16 cellular contexts compared by ENCODE assay signal in the genomic region with DNA sequence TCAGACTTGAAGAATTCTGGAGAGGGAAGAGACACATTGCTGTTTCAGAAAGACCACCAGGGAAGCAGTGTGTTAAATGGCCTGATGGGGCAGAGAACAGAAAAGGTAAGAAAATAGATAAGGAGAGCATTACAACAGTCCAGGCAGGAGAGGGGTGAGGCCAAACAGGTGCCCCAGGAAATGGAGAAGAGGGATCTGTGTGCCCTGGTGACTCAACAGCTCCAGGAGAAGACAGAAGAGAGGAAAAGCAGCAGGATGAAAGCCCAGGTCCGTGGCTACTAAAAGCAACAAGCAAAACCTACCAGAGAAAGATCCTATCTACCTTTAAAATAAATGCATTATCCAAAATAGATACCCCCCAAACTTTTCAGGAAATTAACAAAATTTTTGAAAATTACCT. TPM values are rescaled to one million over a fixed set of nuclear protein-coding genes. Genes with fewer than 3 reads are reported as not detected.
DNase-seq lines count a peak whose midpoint lies in the region; ATAC-seq, FAIRE-seq and TF ChIP-seq lines count a peak whose summit lies in the region.
"Had no signal": no experiment of that assay in that cellular context is flagged by ENCODE, and none has a peak within 500 bp of the region (broad histone marks: within the 10 kb centered on the region; RNA-seq: fewer than 3 reads in every experiment).

No MANE protein-coding gene starts in this region.

- H3K4me3 Mint-ChIP-seq in CD4-positive, CD25-positive, alpha-beta regulatory T cell = no peak overlapping the region
- H3K4me3 Mint-ChIP-seq: activated CD4-positive, alpha-beta T cell treated with anti-CD3 and anti-CD28 coated beads, Interleukin-2, amount 10 ng/mL, durations not matched to agents 7 days and 5 days; activated naive CD8-positive, alpha-beta T cell treated with anti-CD3 and anti-CD28 coated beads, Interleukin-2, amount 10 ng/mL, durations not matched to agents 7 days and 5 days; H9; T-cell had no signal

- POLR2A ChIA-PET in IMR-90 (lab: Charles Lee; ENCODE audit: unreplicated experiment) = no interaction called here

- peaks cover 74% of the 10 kb centered on the region for H4K20me1 ChIP-seq in IMR-90 (ENCODE audit: insufficient read depth, low read length)

- 0 out of 2 replicates have a peak overlapping the region, but pooled peaks have one; percentile 36 for H2AK5ac ChIP-seq in IMR-90 (ENCODE audit: low read depth, low read length)

- no peak overlapping the region for H3K14ac ChIP-seq in IMR-90 (replicated peaks; ENCODE audit: low read depth, low read length)

- no peaks in the 10 kb centered on the region for H3K36me3 ChIP-seq in CD4-positive, CD25-positive, alpha-beta regulatory T cell (ENCODE audit: control insufficient read depth, insufficient read depth, low read length)
- no peaks in the 10 kb centered on the region for H3K36me3 ChIP-seq in IMR-90 (ENCODE audit: control insufficient read depth, insufficient read depth, low read length)
- H3K36me3 ChIP-seq in bronchial epithelial cell (ENCODE audit: control insufficient read depth, insufficient read depth, low read length) = no peaks in the 10 kb centered on the region
- H3K36me3 ChIP-seq in psoas muscle (ENCODE audit: insufficient read depth in 1 of 2, low read depth in 1 of 2) = no peaks in the 10 kb centered on the region
- no peaks in the 10 kb centered on the region for H3K36me3 ChIP-seq in uterus

- dilution Hi-C loops in IMR-90 (cut with HindIII; ENCODE audit: low sequenced_read_pairs, unreplicated experiment) = no loop called here

- intact Hi-C loops in IMR-90 (cut with micrococcal nuclease) = no loop called here
- intact Hi-C loops in psoas muscle (cut with DNase I) = no loop called here
- intact Hi-C loops in uterus (cut with DNase I; ENCODE audit: low total_unique reads) = no loop called here

- FAIRE-seq in bronchial epithelial cell (lab: Jason Lieb, UNC) = no peak
- FAIRE-seq: colon had no signal

- H3K9ac ChIP-seq in IMR-90 (ENCODE audit: low read depth, low read length) = no peak overlapping the region

- in situ Hi-C loops in IMR-90 (cut with MboI; ENCODE audit: low sequenced_read_pairs) = no loop called here

- no peak for DNase-seq in CD4-positive, CD25-positive, alpha-beta regulatory T cell
- DNase-seq in IMR-90 = no peak
- peak; percentile 36 for DNase-seq in bronchial epithelial cell (ENCODE audit: low read depth)
- no peak for DNase-seq in psoas muscle
- no peak for DNase-seq in uterus
- no peak for DNase-seq in dermis blood vessel endothelial cell
- DNase-seq in AG08396 (ENCODE audit: low spot score) = no peak
- DNase-seq in NCI-H748 treated with DMSO at 0.1 percent for 48 hours (lab: John Stamatoyannopoulos, UW) = no peak
- DNase-seq: activated CD4-positive, alpha-beta T cell treated with anti-CD3 and anti-CD28 coated beads, Interleukin-2, amount 10 ng/mL, durations not matched to agents 7 days and 5 days; activated naive CD8-positive, alpha-beta T cell treated with anti-CD3 and anti-CD28 coated beads, Interleukin-2, amount 10 ng/mL, durations not matched to agents 7 days and 5 days; H9; left ventricle myocardium superior; NCI-H1436; SHP77; T-cell had no signal

- H3K27me3 Mint-ChIP-seq in CD4-positive, CD25-positive, alpha-beta regulatory T cell = no peaks in the 10 kb centered on the region
- H3K27me3 Mint-ChIP-seq: activated CD4-positive, alpha-beta T cell treated with anti-CD3 and anti-CD28 coated beads, Interleukin-2, amount 10 ng/mL, durations not matched to agents 7 days and 5 days; activated naive CD8-positive, alpha-beta T cell treated with anti-CD3 and anti-CD28 coated beads, Interleukin-2, amount 10 ng/mL, durations not matched to agents 7 days and 5 days; T-cell had no signal

- no peaks in the 10 kb centered on the region for H3K36me3 Mint-ChIP-seq in CD4-positive, CD25-positive, alpha-beta regulatory T cell
- H3K36me3 Mint-ChIP-seq: activated naive CD8-positive, alpha-beta T cell treated with anti-CD3 and anti-CD28 coated beads, Interleukin-2, amount 10 ng/mL, durations not matched to agents 7 days and 5 days; T-cell had no signal

- peak overlapping the region; percentile 60 for H3K4me3 ChIP-seq in CD4-positive, CD25-positive, alpha-beta regulatory T cell (ENCODE audit: low read depth, low read length)
- H3K4me3 ChIP-seq in IMR-90 (ENCODE audit: insufficient read depth, low read depth, low read length) = no peak overlapping the region
- no peak overlapping the region for H3K4me3 ChIP-seq in bronchial epithelial cell (ENCODE audit: low read depth, low read length)
- no peak overlapping the region for H3K4me3 ChIP-seq in psoas muscle
- no peak overlapping the region for H3K4me3 ChIP-seq in uterus

- no peaks in the 10 kb centered on the region for H3K9me3 Mint-ChIP-seq in CD4-positive, CD25-positive, alpha-beta regulatory T cell
- H3K9me3 Mint-ChIP-seq: activated CD4-positive, alpha-beta T cell treated with anti-CD3 and anti-CD28 coated beads, Interleukin-2, amount 10 ng/mL, durations not matched to agents 7 days and 5 days; activated naive CD8-positive, alpha-beta T cell treated with anti-CD3 and anti-CD28 coated beads, Interleukin-2, amount 10 ng/mL, durations not matched to agents 7 days and 5 days; H9; T-cell had no signal

- no peak for ATAC-seq in CD4-positive, CD25-positive, alpha-beta regulatory T cell (ENCODE audit: low read depth in 2 of 2)
- ATAC-seq in IMR-90 (ENCODE audit: low read depth) (no peak), psoas muscle (peak in 3 of 4 donors; percentile 37 to 60 (median 53))

- H2AFZ ChIP-seq in IMR-90 (replicated peaks; ENCODE audit: low read length, poor library complexity) = no peak overlapping the region

- H3K27me3 ChIP-seq in CD4-positive, CD25-positive, alpha-beta regulatory T cell (ENCODE audit: control insufficient read depth, insufficient read depth, low read length) = no peaks in the 10 kb centered on the region
- H3K27me3 ChIP-seq in IMR-90 (ENCODE audit: control insufficient read depth, insufficient read depth, low read length) = no peaks in the 10 kb centered on the region
- no peaks in the 10 kb centered on the region for H3K27me3 ChIP-seq in bronchial epithelial cell (ENCODE audit: control insufficient read depth, insufficient read depth, low read length)
- no peaks in the 10 kb centered on the region for H3K27me3 ChIP-seq in psoas muscle (ENCODE audit: insufficient read depth in 3 of 3, low read length in 2 of 3)
- no peaks in the 10 kb centered on the region for H3K27me3 ChIP-seq in uterus

- H3K27ac Mint-ChIP-seq in CD4-positive, CD25-positive, alpha-beta regulatory T cell = peak overlapping the region in 1 of 3 donors; percentile 48
- H3K27ac Mint-ChIP-seq: activated CD4-positive, alpha-beta T cell treated with anti-CD3 and anti-CD28 coated beads, Interleukin-2, amount 10 ng/mL, durations not matched to agents 7 days and 5 days; activated naive CD8-positive, alpha-beta T cell treated with anti-CD3 and anti-CD28 coated beads, Interleukin-2, amount 10 ng/mL, durations not matched to agents 7 days and 5 days; H9; T-cell had no signal

- H3K18ac ChIP-seq in IMR-90 (ENCODE audit: low read depth, low read length) = no peak overlapping the region

- H3K9me1 ChIP-seq in IMR-90 (ENCODE audit: insufficient read depth, low read length) = peaks cover 26% of the 10 kb centered on the region

- no peak overlapping the region for H2BK15ac ChIP-seq in IMR-90 (ENCODE audit: low read depth, low read length)

- no peak overlapping the region for H4K8ac ChIP-seq in IMR-90 (ENCODE audit: low read depth in 2 of 2, low read length in 2 of 2)

- no peak overlapping the region for H2BK20ac ChIP-seq in IMR-90 (ENCODE audit: low read depth, low read length)

- no peak overlapping the region for H2AK9ac ChIP-seq in IMR-90 (replicated peaks; ENCODE audit: low read depth, low read length, poor library complexity)

- no peak for TF ChIP-seq RAD21 in IMR-90 (IDR thresholded peaks at IDR 0.05; ENCODE audit: low read length)

- H3K4ac ChIP-seq in IMR-90 (ENCODE audit: low read depth, low read length) = no peak overlapping the region

- no peak for TF ChIP-seq CTCF in IMR-90 (conservative IDR thresholded peaks at IDR 0.05; ENCODE audit: low read depth, low read length)
- no peak for TF ChIP-seq CTCF in bronchial epithelial cell (IDR thresholded peaks at IDR 0.05; ENCODE audit: insufficient read depth, low read length, severe bottlenecking)
- TF ChIP-seq CTCF in psoas muscle (IDR thresholded peaks at IDR 0.05) = no peak
- TF ChIP-seq CTCF in uterus (IDR thresholded peaks at IDR 0.05) = no peak

- BruUV-seq in IMR-90 (replicated peaks; lab: Mats Ljungman, UMichigan) = no TSS peak

- no peak overlapping the region for H2BK120ac ChIP-seq in IMR-90 (ENCODE audit: low read depth, low read length)

- H3K27ac ChIP-seq in CD4-positive, CD25-positive, alpha-beta regulatory T cell (ENCODE audit: insufficient read depth, low read length, poor library complexity, severe bottlenecking) = no peak overlapping the region
- no peak overlapping the region for H3K27ac ChIP-seq in IMR-90 (ENCODE audit: insufficient read depth, low read length)
- H3K27ac ChIP-seq in psoas muscle = peak overlapping the region; percentile 81
- no peak overlapping the region for H3K27ac ChIP-seq in uterus

- H3K23ac ChIP-seq in IMR-90 (ENCODE audit: low read depth, low read length) = no peak overlapping the region

- no peak for TF ChIP-seq POLR2A in IMR-90 (IDR thresholded peaks at IDR 0.05; ENCODE audit: low read depth, low read length)
- TF ChIP-seq POLR2A in uterus (IDR thresholded peaks at IDR 0.05) = no peak

- H3K79me1 ChIP-seq in IMR-90 (ENCODE audit: low read depth in 1 of 2, low read length in 2 of 2) = peaks cover 15 to 67% of the 10 kb centered on the region in 2 experiments; a peak in 3 of 4 replicates

- H3K4me2 ChIP-seq in IMR-90 (ENCODE audit: low read depth, low read length) = no peak overlapping the region

- H3K4me1 Mint-ChIP-seq in CD4-positive, CD25-positive, alpha-beta regulatory T cell = peaks cover 20 to 32% (median 27%) of the 10 kb centered on the region in 4 donors

- no peak overlapping the region; the same call in 1 of the 2 replicates for H3K56ac ChIP-seq in IMR-90 (ENCODE audit: extremely low read depth, insufficient read depth, low read length)

- no peak overlapping the region for H2BK5ac ChIP-seq in IMR-90 (ENCODE audit: low read depth, low read length, poor library complexity, severe bottlenecking)

- H3K4me1 ChIP-seq in CD4-positive, CD25-positive, alpha-beta regulatory T cell (ENCODE audit: control insufficient read depth, insufficient read depth, low read length, poor library complexity, severe bottlenecking) = peaks cover 52% of the 10 kb centered on the region
- H3K4me1 ChIP-seq in IMR-90 (ENCODE audit: control insufficient read depth, insufficient read depth, low read length) (peaks cover 31% of the 10 kb centered on the region), psoas muscle (peaks cover 73% of the 10 kb centered on the region), uterus (peaks cover 6 to 11% of the 10 kb centered on the region in 2 donors)

- no peak overlapping the region for H4K91ac ChIP-seq in IMR-90 (ENCODE audit: insufficient read depth, low read depth, low read length)

- CTCF ChIA-PET in IMR-90 (lab: Yijun Ruan, JAX) = interaction anchor here (0.6 kb wide), 1 partner anchor 29 kb away, joined by 4 read pairs; no protein-coding TSS in a partner anchor

- no CpG with 5 or more reads among the region's 1 CpG for WGBS in IMR-90 (ENCODE audit: extremely low coverage in 2 of 2, insufficient read length in 1 of 2), 2 experiments
- WGBS in psoas muscle, 3 donors = 65 to 80% (median 70%) methylated on average over 1 of the region's 1 CpG

- no peaks in the 10 kb centered on the region for H3K9me3 ChIP-seq in CD4-positive, CD25-positive, alpha-beta regulatory T cell (ENCODE audit: control insufficient read depth in 2 of 2, low read length in 2 of 2)
- H3K9me3 ChIP-seq in IMR-90 (ENCODE audit: control insufficient read depth, insufficient read depth, low read length) (no peaks in the 10 kb centered on the region), psoas muscle (no peaks in the 10 kb centered on the region), uterus (no peaks in the 10 kb centered on the region)

- H4K5ac ChIP-seq in IMR-90 (ENCODE audit: low read depth, low read length) = no peak overlapping the region

RNA-seq across cellular contexts. Expression of a gene that starts 9.2 kb away (rescaled TPM):
- total RNA-seq in CD4-positive, CD25-positive, alpha-beta regulatory T cell = 93.5 TPM
- polyA plus RNA-seq in CD4-positive, CD25-positive, alpha-beta regulatory T cell = 1 to 10 TPM; 7.4 to 8.7 (median 7.9) TPM
- total RNA-seq in IMR-90 (2012; rRNA removed) = 35.0 and 35.8 TPM in 2 replicates
- 19.2 and 19.9 TPM in 2 replicates for polyA plus RNA-seq in IMR-90 (2012; rRNA removed)
- 9.9 and 11.5 TPM in 2 replicates for polyA plus RNA-seq in IMR-90 (2012; cell fraction: cytosol; rRNA removed)
- polyA plus RNA-seq in IMR-90 (2012; cell fraction: nucleus; rRNA removed; ENCODE audit: low replicate concordance) = 10.3 and 34.6 TPM in 2 replicates
- total RNA-seq in bronchial epithelial cell = 19.8 and 22.6 TPM in 2 replicates
- total RNA-seq in psoas muscle = 10 to 100 TPM; 17.1 to 34.0 (median 25.8) TPM
- 10 to 100 TPM; 10.6 to 15.1 (median 13.9) TPM for polyA plus RNA-seq in psoas muscle
- total RNA-seq in uterus = 10 to 100 TPM; 25.6 to 66.7 (median 50.8) TPM
- total RNA-seq in dermis blood vessel endothelial cell = 32.9 and 35.1 TPM in 2 replicates

Comparison
In these comparisons a context has a peak if more than half of its experiments do, and no peak if none do; other contexts are left out.
1. ATAC-seq: peak in psoas muscle (3 of 4); none in CD4-positive, CD25-positive, alpha-beta regulatory T cell (0 of 2) and IMR-90 (single experiment).